In the genomic region with DNA sequence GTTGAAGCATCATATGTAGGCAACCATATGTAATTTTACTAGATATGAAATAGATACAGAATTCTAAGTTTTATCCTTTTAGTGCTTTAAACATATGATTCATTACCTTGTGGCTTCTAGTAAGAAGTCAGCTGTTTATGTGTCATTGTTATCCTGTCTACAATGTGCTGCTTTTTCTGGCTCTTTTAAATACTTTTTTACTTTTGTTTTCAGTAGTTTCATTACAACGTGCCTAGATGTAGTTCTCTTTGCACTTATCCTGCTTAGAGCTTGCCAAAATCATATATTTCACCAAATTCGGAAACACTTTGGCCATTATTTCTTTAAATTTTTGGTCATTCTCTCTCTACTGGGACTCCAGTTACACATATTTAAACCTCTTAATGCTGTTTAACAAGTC, we compare ENCODE assay signal across 13 cellular contexts. TPM values are rescaled to one million over a fixed set of nuclear protein-coding genes. Genes with fewer than 3 reads are reported as not detected.
A peak's percentile ranks its signal among the peaks of the same experiment; 100 is the strongest.
DNase-seq lines count a peak whose midpoint lies in the region; ATAC-seq and TF ChIP-seq lines count a peak whose summit lies in the region.
"Had no signal": no experiment of that assay in that cellular context is flagged by ENCODE, and none has a peak within 500 bp of the region (broad histone marks: within the 10 kb centered on the region; RNA-seq: fewer than 3 reads in every experiment).

No MANE protein-coding gene starts in this region.

- peak overlapping the region; percentile 73 for H3K4me3 Mint-ChIP-seq in activated T-helper 17 cell treated with anti-CD3 and anti-CD28 coated beads, Interleukin-2, amount 50 U/mL, for 72 hours
- H3K4me3 Mint-ChIP-seq: natural killer cell had no signal

- H3K4me1 Mint-ChIP-seq in activated T-helper 17 cell treated with anti-CD3 and anti-CD28 coated beads, Interleukin-2, amount 50 U/mL, for 72 hours, result peaks cover 22% of the 10 kb centered on the region

- H3K4me3 ChIP-seq in AG10803 (ENCODE audit: low read length), result no peak overlapping the region
- H3K4me3 ChIP-seq: heart right ventricle, upper lobe of left lung had no signal

- no peaks in the 10 kb centered on the region for H3K27me3 ChIP-seq in foreskin keratinocyte
- H3K27me3 ChIP-seq: heart right ventricle, upper lobe of left lung had no signal

- DNase-seq in AG10803 (ENCODE audit: low read depth) (peak; percentile 69), H4 (ENCODE audit: low spot score) (peak; percentile 74), foreskin keratinocyte (peak in 1 of 2 donors; percentile 70), GF-D8 (lab: John Stamatoyannopoulos, UW) (no peak), GOT3 (lab: John Stamatoyannopoulos, UW) (no peak), head of caudate nucleus (no peak)
- DNase-seq: COR-L47, heart right ventricle, natural killer cell, upper lobe of left lung had no signal

- H3K27me3 Mint-ChIP-seq in activated T-helper 17 cell treated with anti-CD3 and anti-CD28 coated beads, Interleukin-2, amount 50 U/mL, for 72 hours, result no peaks in the 10 kb centered on the region

- H3K9me3 Mint-ChIP-seq in activated T-helper 17 cell treated with anti-CD3 and anti-CD28 coated beads, Interleukin-2, amount 50 U/mL, for 72 hours, result no peaks in the 10 kb centered on the region
- H3K9me3 Mint-ChIP-seq: natural killer cell had no signal

- peaks cover 5% of the 10 kb centered on the region for H3K36me3 Mint-ChIP-seq in activated T-helper 17 cell treated with anti-CD3 and anti-CD28 coated beads, Interleukin-2, amount 50 U/mL, for 72 hours (ENCODE audit: low read depth)
- H3K36me3 Mint-ChIP-seq: natural killer cell had no signal

- H3K27ac Mint-ChIP-seq in activated T-helper 17 cell treated with anti-CD3 and anti-CD28 coated beads, Interleukin-2, amount 50 U/mL, for 72 hours, result peak overlapping the region; percentile 91
- H3K27ac Mint-ChIP-seq: natural killer cell had no signal

- H3K27ac ChIP-seq in foreskin keratinocyte, result peak overlapping the region; percentile 85

- peak; percentile 80 for ATAC-seq in activated T-helper 17 cell treated with anti-CD3 and anti-CD28 coated beads, Interleukin-2, amount 50 U/mL, for 72 hours (replicated peaks)
- ATAC-seq in foreskin keratinocyte (peak; percentile 75), GM21529 (IDR thresholded peaks at IDR 0.05; ENCODE audit: unreplicated experiment) (no peak)
- ATAC-seq: HCT116, heart right ventricle had no signal

- TF ChIP-seq CTCF in AG10803 (conservative IDR thresholded peaks at IDR 0.05; ENCODE audit: low read length) (no peak), foreskin keratinocyte (conservative IDR thresholded peaks at IDR 0.05) (no peak)

- intact Hi-C loops in head of caudate nucleus (cut with DNase I), result no loop called here

- H3K4me1 ChIP-seq in foreskin keratinocyte, result peaks cover 23% of the 10 kb centered on the region

RNA-seq across cellular contexts. Expression of a gene that starts 26.4 kb away (rescaled TPM):
- total RNA-seq in H4 (2014; rRNA removed; shearing (Covaris generic)), result 56.8 and 85.4 TPM in 2 replicates
- total RNA-seq in activated T-helper 17 cell treated with anti-CD3 and anti-CD28 coated beads, Interleukin-2, amount 50 U/mL, for 72 hours, result 10 to 100 TPM in 1 of 2 donors, 1 to 10 TPM in 1; 9.2 to 13.9 TPM
- total RNA-seq in foreskin keratinocyte, result 24.0 and 24.8 TPM in 2 replicates
- 22.3 and 24.4 TPM in 2 replicates for polyA plus RNA-seq in foreskin keratinocyte

RNA-seq across cellular contexts. Expression of a gene that starts 30.8 kb away (rescaled TPM):
- 15.4 and 19.6 TPM in 2 replicates for total RNA-seq in H4 (2014; rRNA removed; shearing (Covaris generic))
- 10 to 100 TPM; 21.6 to 27.9 TPM for total RNA-seq in activated T-helper 17 cell treated with anti-CD3 and anti-CD28 coated beads, Interleukin-2, amount 50 U/mL, for 72 hours
- total RNA-seq in foreskin keratinocyte, result 66.7 and 79.3 TPM in 2 replicates
- polyA plus RNA-seq in foreskin keratinocyte, result 54.8 and 62.8 TPM in 2 replicates

Comparison
In these comparisons a context has a peak if more than half of its experiments do, and no peak if none do; other contexts are left out.
1. DNase-seq: peak in AG10803 (single experiment) and H4 (single experiment); none in GF-D8 (single experiment), GOT3 (single experiment) and head of caudate nucleus (0 of 42).